ENCODE assay signal across 1 cellular context in the genomic region with DNA sequence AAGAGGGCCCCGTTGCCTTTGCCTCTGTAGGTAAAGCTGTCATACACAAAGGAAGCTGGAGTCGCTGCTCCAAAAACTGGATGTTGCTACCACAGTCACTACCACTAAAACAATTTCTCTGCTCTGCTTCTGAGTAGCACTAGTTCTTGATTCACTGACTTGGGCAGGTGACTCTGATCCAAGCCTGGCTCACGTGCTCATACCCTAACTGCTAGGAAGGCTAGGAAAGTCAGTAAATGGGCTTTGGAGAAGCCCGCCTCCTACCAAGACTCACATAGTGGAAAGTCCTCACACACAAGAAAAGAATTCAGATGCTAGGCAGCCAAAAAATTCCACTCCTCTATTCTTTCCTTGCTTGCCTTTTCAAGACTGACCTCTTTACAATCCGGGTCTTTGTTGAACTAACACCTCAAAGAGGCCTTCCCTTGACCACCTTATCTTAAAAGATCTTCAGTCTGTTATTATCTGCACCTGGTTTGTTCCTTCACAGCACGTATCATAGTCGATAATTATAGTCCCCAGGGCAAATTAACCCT.
TF ChIP-seq lines count a peak whose summit lies in the region.

No MANE protein-coding gene starts in this region.

TF ChIP-seq in H1, 55 proteins besides CTCF, POLR2A, EP300 and RAD21:
- TF ChIP-seq RXRA (IDR thresholded peaks at IDR 0.05; ENCODE audit: insufficient read depth, low read depth, low read length): no peak
- TF ChIP-seq YY1 (IDR thresholded peaks at IDR 0.05; ENCODE audit: low read depth, low read length): no peak
- no peak for TF ChIP-seq TAF7 (optimal IDR thresholded peaks at IDR 0.05; ENCODE audit: borderline replicate concordance, low read depth, low read length)
- no peak for TF ChIP-seq SIX5 (IDR thresholded peaks at IDR 0.05; ENCODE audit: low read depth, low read length)
- no peak for TF ChIP-seq MAFK (IDR thresholded peaks at IDR 0.05; ENCODE audit: low read depth, low read length)
- TF ChIP-seq SIN3A (conservative IDR thresholded peaks at IDR 0.05 in 1 of 2, IDR thresholded peaks at IDR 0.05 in 1 of 2; ENCODE audit: low read depth in 1 of 2, low read length in 2 of 2): no peak
- TF ChIP-seq CBX8 (IDR thresholded peaks at IDR 0.05; ENCODE audit: borderline replicate concordance, low read depth, low read length): no peak
- no peak for TF ChIP-seq ZNF274 (IDR thresholded peaks at IDR 0.05; ENCODE audit: borderline replicate concordance, extremely low read depth, low read length)
- no peak for TF ChIP-seq CHD2 (IDR thresholded peaks at IDR 0.05; ENCODE audit: low read length)
- TF ChIP-seq, protein P1, sequence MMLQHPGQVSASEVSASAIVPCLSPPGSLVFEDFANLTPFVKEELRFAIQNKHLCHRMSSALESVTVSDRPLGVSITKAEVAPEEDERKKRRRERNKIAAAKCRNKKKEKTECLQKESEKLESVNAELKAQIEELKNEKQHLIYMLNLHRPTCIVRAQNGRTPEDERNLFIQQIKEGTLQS (IDR thresholded peaks at IDR 0.05; ENCODE audit: insufficient read depth, low read depth, low read length): no peak
- TF ChIP-seq BRCA1 (IDR thresholded peaks at IDR 0.05; ENCODE audit: low read depth, low read length): no peak
- TF ChIP-seq JUN (IDR thresholded peaks at IDR 0.05; ENCODE audit: low read depth, low read length): no peak
- TF ChIP-seq NRF1 (IDR thresholded peaks at IDR 0.05; ENCODE audit: low read depth, low read length): no peak
- TF ChIP-seq KDM4A (IDR thresholded peaks at IDR 0.05; ENCODE audit: low read depth, low read length, severe bottlenecking): no peak
- TF ChIP-seq SP1 (IDR thresholded peaks at IDR 0.05; ENCODE audit: low read depth, low read length): no peak
- TF ChIP-seq KDM1A (IDR thresholded peaks at IDR 0.05; ENCODE audit: borderline replicate concordance, low read length): no peak
- no peak for TF ChIP-seq GABPA (IDR thresholded peaks at IDR 0.05; ENCODE audit: borderline replicate concordance, insufficient read depth, low read length)
- no peak for TF ChIP-seq TAF1 (IDR thresholded peaks at IDR 0.05; ENCODE audit: low read depth, low read length)
- no peak for TF ChIP-seq TCF12 (IDR thresholded peaks at IDR 0.05; ENCODE audit: low read depth, low read length)
- TF ChIP-seq FOSL1 (IDR thresholded peaks at IDR 0.05; ENCODE audit: insufficient read depth, low read depth, low read length): no peak
